In genomic region chr9:136992819-136993369, GRCh38 we compare ENCODE assay signal across 8 cellular contexts. TPM values are rescaled to one million over a fixed set of nuclear protein-coding genes. Genes with fewer than 3 reads are reported as not detected.
A peak's percentile ranks its signal among the peaks of the same experiment; 100 is the strongest.
DNase-seq lines count a peak whose midpoint lies in the region; ATAC-seq, FAIRE-seq and TF ChIP-seq lines count a peak whose summit lies in the region.

No MANE protein-coding gene starts in this region.

- TF ChIP-seq EP300 in H1 (IDR thresholded peaks at IDR 0.05; ENCODE audit: borderline replicate concordance in 1 of 2, low read depth in 2 of 2, low read length in 2 of 2): no peak

- H3K4me2 ChIP-seq in Loucy (ENCODE audit: low read depth, low read length, poor library complexity, severe bottlenecking) (peak overlapping the region; percentile 92), H1 (ENCODE audit: insufficient read depth in 1 of 2, low read depth in 2 of 2, low read length in 2 of 2) (peak overlapping the region; percentile 75 to 82), osteoblast (ENCODE audit: insufficient read depth, low read length) (peak overlapping the region; percentile 93)

- peak; percentile 33; the same call in 1 of the 2 replicates for TF ChIP-seq CTCF in Loucy (conservative IDR thresholded peaks at IDR 0.05; ENCODE audit: low read length)
- TF ChIP-seq CTCF in H1 (IDR thresholded peaks at IDR 0.05; ENCODE audit: control extremely low read depth in 1 of 3, insufficient read depth in 1 of 3, low read depth in 1 of 3, low read length in 3 of 3): no peak
- no peak for TF ChIP-seq CTCF in osteoblast (IDR thresholded peaks at IDR 0.05; ENCODE audit: extremely low read depth, low read depth, low read length)

- no peak overlapping the region for H3K56ac ChIP-seq in H1 (replicated peaks; ENCODE audit: insufficient read length, low read depth, low read length)

- no peaks in the 10 kb centered on the region for H3K9me3 ChIP-seq in CD8-positive, alpha-beta memory T cell (ENCODE audit: low read length)
- H3K9me3 ChIP-seq in Loucy (ENCODE audit: insufficient read depth, low read depth, low read length) (no peaks in the 10 kb centered on the region), H1 (ENCODE audit: insufficient read depth in 2 of 2, low read depth in 1 of 2, low read length in 1 of 2) (peaks cover 6% of the 10 kb centered on the region in 2 experiments; a peak in 2 of 4 replicates), osteoblast (ENCODE audit: low read depth, low read length) (no peaks in the 10 kb centered on the region)

- H4K91ac ChIP-seq in H1 (replicated peaks; ENCODE audit: insufficient read length, low read length): no peak overlapping the region

- H3K14ac ChIP-seq in H1 (ENCODE audit: insufficient read length): no peak overlapping the region

- H3K27ac Mint-ChIP-seq in CD8-positive, alpha-beta memory T cell: peak overlapping the region; percentile 92 to 98 (median 96)

- peak overlapping the region; percentile 65; the same call in 1 of the 2 replicates for H4K8ac ChIP-seq in H1 (ENCODE audit: extremely low read depth, insufficient read depth, low read length)

- H2BK20ac ChIP-seq in H1 (ENCODE audit: low read length): no peak overlapping the region

- ATAC-seq in GM21515 (IDR thresholded peaks at IDR 0.05; ENCODE audit: unreplicated experiment) (no peak), HG03565 (IDR thresholded peaks at IDR 0.05; ENCODE audit: unreplicated experiment) (no peak)

- TF ChIP-seq POLR2A in H1 (IDR thresholded peaks at IDR 0.05; ENCODE audit: control extremely low read depth in 1 of 2, low read depth in 2 of 2, low read length in 2 of 2): no peak

- H2BK120ac ChIP-seq in H1 (replicated peaks; ENCODE audit: low read depth, low read length): no peak overlapping the region

- peak overlapping the region; percentile 88; the same call in 1 of the 2 replicates for H2AFZ ChIP-seq in Loucy (ENCODE audit: low read length)
- H2AFZ ChIP-seq in H1 (ENCODE audit: low read length): no peak overlapping the region
- peak overlapping the region; percentile 68 for H2AFZ ChIP-seq in osteoblast (ENCODE audit: low read length)

- H3K9me3 Mint-ChIP-seq in CD8-positive, alpha-beta memory T cell: no peaks in the 10 kb centered on the region

- H3K23me2 ChIP-seq in H1 (ENCODE audit: low read depth, low read length): peaks cover 17% of the 10 kb centered on the region

- peak overlapping the region; percentile 84 to 95 (median 87) for H3K4me3 Mint-ChIP-seq in CD8-positive, alpha-beta memory T cell

- peaks cover 0 to 1% of the 10 kb centered on the region in 2 donors for H3K27me3 Mint-ChIP-seq in CD8-positive, alpha-beta memory T cell

- H3K9me2 ChIP-seq in Loucy (replicated peaks; ENCODE audit: low read depth, low read length): no peaks in the 10 kb centered on the region

- no peaks in the 10 kb centered on the region for H3F3A ChIP-seq in Loucy (ENCODE audit: low read depth)

- peaks cover 0 to 17% (median 0%) of the 10 kb centered on the region in 3 donors for H3K36me3 Mint-ChIP-seq in CD8-positive, alpha-beta memory T cell

- peak overlapping the region; percentile 44; the same call in 1 of the 2 replicates for H2BK5ac ChIP-seq in H1 (ENCODE audit: low read depth, low read length)

- H3K4ac ChIP-seq in H1 (replicated peaks; ENCODE audit: insufficient read length, low read depth, low read length): no peak overlapping the region

- no peak overlapping the region for H3K18ac ChIP-seq in H1 (ENCODE audit: extremely low read depth, low read length)

- H2BK15ac ChIP-seq in H1 (ENCODE audit: low read length): no peak overlapping the region

- H3K9ac ChIP-seq in Loucy (ENCODE audit: low read depth, low read length, poor library complexity, severe bottlenecking) (peak overlapping the region; percentile 85), H1 (replicated peaks in 1 of 4; ENCODE audit: extremely low read depth in 1 of 4, low read depth in 3 of 4, low read length in 3 of 4) (peak overlapping the region in 1 of 4 experiments; percentile 52; a peak in 4 of 7 replicates)

- CTCF ChIA-PET in CD8-positive, alpha-beta memory T cell (lab: Charles Lee): interaction anchor here (0.8 to 6.7 kb wide), 12 partner anchors 9 to 148 kb away, joined by 3 to 72 read pairs (median 8); partner anchors contain the start of genes ABCA2, C8G, FBXW5 and FUT7
- CTCF ChIA-PET in H1 (lab: Charles Lee; ENCODE audit: partially characterized antibody): interaction anchor here (0.8 to 6.3 kb wide), 14 partner anchors 11 to 223 kb away, joined by 3 to 31 read pairs (median 4); partner anchors contain the start of genes ABCA2, FUT7 and PTGDS

- no peak overlapping the region for H4K5ac ChIP-seq in H1 (ENCODE audit: insufficient read length, low read depth, low read length)

- H3K23ac ChIP-seq in H1 (ENCODE audit: insufficient read length): no peak overlapping the region

- no peak for TF ChIP-seq RAD21 in H1 (IDR thresholded peaks at IDR 0.05 in 1 of 2, conservative IDR thresholded peaks at IDR 0.05 in 1 of 2; ENCODE audit: low read depth in 2 of 2, low read length in 2 of 2)

- no peaks in the 10 kb centered on the region for H3K36me3 ChIP-seq in CD8-positive, alpha-beta memory T cell (ENCODE audit: insufficient read depth, low read length)
- no peaks in the 10 kb centered on the region for H3K36me3 ChIP-seq in Loucy (ENCODE audit: insufficient read depth, low read length)
- peaks cover 0 to 2% (median 0%) of the 10 kb centered on the region in 4 experiments; a peak in 1 of 8 replicates for H3K36me3 ChIP-seq in H1 (ENCODE audit: control insufficient read depth in 2 of 4, insufficient read depth in 4 of 4, low read length in 3 of 4)
- no peaks in the 10 kb centered on the region for H3K36me3 ChIP-seq in osteoblast (ENCODE audit: insufficient read depth, low read length)

- WGBS in H1 (ENCODE audit: extremely low coverage in 1 of 2, insufficient coverage in 1 of 2, insufficient read length in 1 of 2, insufficient replicate concordance in 2 of 2, low coverage in 1 of 2, low lambda C conversion rate in 2 of 2, missing lambda C conversion rate in 1 of 2), 2 experiments: 50% methylated on average over 18 of the region's 18 CpGs; no CpG with 5 or more reads in 1 of the 2 experiments

- H2AK5ac ChIP-seq in H1 (ENCODE audit: low read depth, low read length): no peak overlapping the region

- H3K79me1 ChIP-seq in H1 (ENCODE audit: low read depth, low read length): no peaks in the 10 kb centered on the region

- POLR2A ChIA-PET in CD8-positive, alpha-beta memory T cell (lab: Charles Lee): interaction anchor here (0.8 to 2.6 kb wide), 11 partner anchors 8 to 94 kb away, joined by 3 to 15 read pairs (median 7); partner anchors contain the start of genes C8G, FBXW5, FUT7 and MAN1B1
- POLR2A ChIA-PET in H1 (lab: Charles Lee; ENCODE audit: partially characterized antibody): interaction anchor here (0.7 to 1.7 kb wide), 6 partner anchors 15 to 225 kb away, joined by 3 to 4 read pairs (median 4); no protein-coding TSS in a partner anchor

- no peak overlapping the region for H2BK12ac ChIP-seq in H1 (ENCODE audit: low read depth, low read length)

- no peaks in the 10 kb centered on the region for H3K27me3 ChIP-seq in CD8-positive, alpha-beta memory T cell (ENCODE audit: insufficient read depth, low read length, poor library complexity, severe bottlenecking)
- H3K27me3 ChIP-seq in Loucy (ENCODE audit: insufficient read depth, low read length, poor library complexity, severe bottlenecking) (no peaks in the 10 kb centered on the region), H1 (replicated peaks in 1 of 4; ENCODE audit: control insufficient read depth in 3 of 4, extremely low read depth in 1 of 4, insufficient read depth in 3 of 4, low read length in 3 of 4) (peaks cover 0 to 13% (median 10%) of the 10 kb centered on the region in 4 experiments; a peak in 3 of 7 replicates), osteoblast (ENCODE audit: insufficient read depth, low read length) (no peaks in the 10 kb centered on the region)

- FAIRE-seq in H1 (lab: Jason Lieb, UNC): no peak

- peak overlapping the region; percentile 65 for H3K4me3 ChIP-seq in CD8-positive, alpha-beta memory T cell (ENCODE audit: low read length)
- H3K4me3 ChIP-seq in Loucy (ENCODE audit: low read length, poor library complexity, severe bottlenecking): peak overlapping the region; percentile 89
- H3K4me3 ChIP-seq in H1 (ENCODE audit: extremely low read depth in 1 of 4, insufficient read depth in 2 of 4, low read depth in 3 of 4, low read length in 4 of 4): peak overlapping the region; percentile 46 to 89 (median 74)
- peak overlapping the region; percentile 82 for H3K4me3 ChIP-seq in osteoblast (ENCODE audit: insufficient read depth, low read length)

- no peak for DNase-seq in CD8-positive, alpha-beta memory T cell
- DNase-seq in H1 (ENCODE audit: low read depth in 1 of 2, low spot score in 2 of 2): no peak
- no peak for DNase-seq in osteoblast (ENCODE audit: insufficient read length, low spot score, missing footprints)
- DNase-seq in stimulated activated CD4-positive, alpha-beta T cell treated with anti-CD3 and anti-CD28 coated beads, Interleukin-2, amount 100 ng/mL, for 24 hours: no peak
- no peak for DNase-seq in germinal center (ENCODE audit: low spot score)

- H3K79me2 ChIP-seq in Loucy (ENCODE audit: insufficient read depth, low read length) (peaks cover 18% of the 10 kb centered on the region), H1 (ENCODE audit: control insufficient read depth in 1 of 2, insufficient read depth in 2 of 2, low read length in 2 of 2) (no peaks in the 10 kb centered on the region), osteoblast (ENCODE audit: insufficient read depth, low read length) (peaks cover 10% of the 10 kb centered on the region)

- peak overlapping the region; percentile 83 for H3K27ac ChIP-seq in CD8-positive, alpha-beta memory T cell (ENCODE audit: low read depth, low read length)
- H3K27ac ChIP-seq in H1 (ENCODE audit: low read depth, low read length) (no peak overlapping the region), osteoblast (ENCODE audit: low read depth, low read length) (no peak overlapping the region)

- H3K4me1 Mint-ChIP-seq in CD8-positive, alpha-beta memory T cell: peaks cover 25 to 54% (median 29%) of the 10 kb centered on the region in 3 donors

- H4K20me1 ChIP-seq in Loucy (ENCODE audit: insufficient read depth, low read length, poor library complexity, severe bottlenecking): peaks cover 12% of the 10 kb centered on the region
- H4K20me1 ChIP-seq in H1 (replicated peaks in 1 of 2; ENCODE audit: control insufficient read depth in 1 of 2, insufficient read depth in 2 of 2, low read length in 2 of 2): peaks cover 0 to 2% of the 10 kb centered on the region in 2 experiments
- peaks cover 2% of the 10 kb centered on the region for H4K20me1 ChIP-seq in osteoblast (ENCODE audit: insufficient read depth, low read length)

- H3K4me1 ChIP-seq in CD8-positive, alpha-beta memory T cell (ENCODE audit: insufficient read depth, low read length): peaks cover 35% of the 10 kb centered on the region
- H3K4me1 ChIP-seq in Loucy (ENCODE audit: insufficient read depth, low read length, poor library complexity, severe bottlenecking) (peaks cover 15% of the 10 kb centered on the region), H1 (replicated peaks in 1 of 4; ENCODE audit: control insufficient read depth in 3 of 4, insufficient read depth in 4 of 4, low read length in 3 of 4) (peaks cover 0 to 20% (median 11%) of the 10 kb centered on the region in 4 experiments; a peak in 6 of 7 replicates), osteoblast (ENCODE audit: insufficient read depth, low read length) (peaks cover 34% of the 10 kb centered on the region)

RNA-seq across cellular contexts. Expression of gene PAXX, which starts 0.7 kb away (rescaled TPM):
- total RNA-seq in CD8-positive, alpha-beta memory T cell: 10 to 100 TPM; 78.4 to 82.2 TPM
- polyA plus RNA-seq in CD8-positive, alpha-beta memory T cell: 156 TPM
- 40.8 and 43.4 TPM in 2 replicates for total RNA-seq in H1 (2021; fragmentation: NEBNext Ultra II Directional; extraction: Animal tissue kit (Norgen Biotek cat#: 25700))
- polyA plus RNA-seq in H1 (2011; rRNA removed): 45.9 and 56.8 TPM in 2 replicates
- 44.8 TPM for polyA plus RNA-seq in H1 (2011; cell fraction: cytosol; rRNA removed)
- 87.4 TPM for polyA plus RNA-seq in H1 (2011; cell fraction: nucleus; rRNA removed)
- polyA plus RNA-seq in H1 (2012, experiment 1 of 2): 16.8 to 35.4 TPM (median 32.7 TPM) in 4 replicates
- 35.7 TPM for polyA plus RNA-seq in H1 (2012, experiment 2 of 2)
- 42.4 TPM for polyA plus RNA-seq in H1 (2013, experiment 1 of 2)
- 42.4 TPM for polyA plus RNA-seq in H1 (2013, experiment 2 of 2)
- 1.9 and 2.3 TPM in 2 replicates for polyA minus RNA-seq in H1 (2011; rRNA and poly(A)+ RNA removed)
- 9.8 TPM for polyA minus RNA-seq in H1 (2011; cell fraction: cytosol; rRNA and poly(A)+ RNA removed)
- polyA minus RNA-seq in H1 (2011; cell fraction: nucleus; rRNA and poly(A)+ RNA removed): 24.2 TPM
- total RNA-seq in osteoblast: 13.3 and 16.6 TPM in 2 replicates

RNA-seq across cellular contexts. Expression of gene CLIC3, which starts 3.5 kb away (rescaled TPM):
- total RNA-seq in CD8-positive, alpha-beta memory T cell: 1 to 10 TPM; 3.4 to 4.1 TPM
- 52.1 TPM for polyA plus RNA-seq in CD8-positive, alpha-beta memory T cell
- not detected in 2 replicates for total RNA-seq in H1 (2021; fragmentation: NEBNext Ultra II Directional; extraction: Animal tissue kit (Norgen Biotek cat#: 25700))
- polyA plus RNA-seq in H1 (2011; rRNA removed): 0.12 and 0.33 TPM in 2 replicates
- 0.18 TPM for polyA plus RNA-seq in H1 (2011; cell fraction: cytosol; rRNA removed)
- polyA plus RNA-seq in H1 (2011; cell fraction: nucleus; rRNA removed): 0.17 TPM
- not detected in 4 replicates for polyA plus RNA-seq in H1 (2012, experiment 1 of 2)
- polyA plus RNA-seq in H1 (2012, experiment 2 of 2): 0.26 TPM
- 0.20 TPM for polyA plus RNA-seq in H1 (2013, experiment 1 of 2)
- 0.29 TPM for polyA plus RNA-seq in H1 (2013, experiment 2 of 2)
- not detected in 2 replicates for polyA minus RNA-seq in H1 (2011; rRNA and poly(A)+ RNA removed)
- not detected for polyA minus RNA-seq in H1 (2011; cell fraction: cytosol; rRNA and poly(A)+ RNA removed)
- 1.2 TPM for polyA minus RNA-seq in H1 (2011; cell fraction: nucleus; rRNA and poly(A)+ RNA removed)
- total RNA-seq in osteoblast: 1.5 and 2.5 TPM in 2 replicates

RNA-seq across cellular contexts. Expression of gene LCNL1, which starts 10.1 kb away (rescaled TPM):
- under 1 TPM; 0.20 to 0.22 TPM for total RNA-seq in CD8-positive, alpha-beta memory T cell
- 0.16 TPM for polyA plus RNA-seq in CD8-positive, alpha-beta memory T cell
- 0.15 TPM in 1 of 2 replicates, not detected in the other for total RNA-seq in H1 (2021; fragmentation: NEBNext Ultra II Directional; extraction: Animal tissue kit (Norgen Biotek cat#: 25700))
- 0.11 and 0.35 TPM in 2 replicates for polyA plus RNA-seq in H1 (2011; rRNA removed)
- polyA plus RNA-seq in H1 (2011; cell fraction: cytosol; rRNA removed): 0.21 TPM
- 1.5 TPM for polyA plus RNA-seq in H1 (2011; cell fraction: nucleus; rRNA removed)
- 0.07 TPM in 1 of 4 replicates, not detected in the others for polyA plus RNA-seq in H1 (2012, experiment 1 of 2)
- 0.13 TPM for polyA plus RNA-seq in H1 (2012, experiment 2 of 2)
- polyA plus RNA-seq in H1 (2013, experiment 1 of 2): 0.18 TPM
- 0.06 TPM for polyA plus RNA-seq in H1 (2013, experiment 2 of 2)
- 0.25 TPM in 1 of 2 replicates, not detected in the other for polyA minus RNA-seq in H1 (2011; rRNA and poly(A)+ RNA removed)
- not detected for polyA minus RNA-seq in H1 (2011; cell fraction: cytosol; rRNA and poly(A)+ RNA removed)
- polyA minus RNA-seq in H1 (2011; cell fraction: nucleus; rRNA and poly(A)+ RNA removed): 1.00 TPM
- 4.4 and 5.4 TPM in 2 replicates for total RNA-seq in osteoblast

RNA-seq across cellular contexts. Expression of gene PTGDS, which starts 15.6 kb away (rescaled TPM):
- under 1 TPM; 0.24 to 0.49 TPM for total RNA-seq in CD8-positive, alpha-beta memory T cell
- polyA plus RNA-seq in CD8-positive, alpha-beta memory T cell: 5.5 TPM
- 2.2 and 2.3 TPM in 2 replicates for total RNA-seq in H1 (2021; fragmentation: NEBNext Ultra II Directional; extraction: Animal tissue kit (Norgen Biotek cat#: 25700))
- polyA plus RNA-seq in H1 (2011; rRNA removed): 1.7 and 2.5 TPM in 2 replicates
- polyA plus RNA-seq in H1 (2011; cell fraction: cytosol; rRNA removed): 1.1 TPM
- polyA plus RNA-seq in H1 (2011; cell fraction: nucleus; rRNA removed): 6.2 TPM
- polyA plus RNA-seq in H1 (2012, experiment 1 of 2): 0.66 to 1.3 TPM (median 0.98 TPM) in 4 replicates
- 1.4 TPM for polyA plus RNA-seq in H1 (2012, experiment 2 of 2)
- polyA plus RNA-seq in H1 (2013, experiment 1 of 2): 1.4 TPM
- polyA plus RNA-seq in H1 (2013, experiment 2 of 2): 2.0 TPM
- 0.54 TPM in 1 of 2 replicates, not detected in the other for polyA minus RNA-seq in H1 (2011; rRNA and poly(A)+ RNA removed)
- not detected for polyA minus RNA-seq in H1 (2011; cell fraction: cytosol; rRNA and poly(A)+ RNA removed)
- polyA minus RNA-seq in H1 (2011; cell fraction: nucleus; rRNA and poly(A)+ RNA removed): 1.9 TPM
- total RNA-seq in osteoblast: 37.4 and 57.9 TPM in 2 replicates

RNA-seq across cellular contexts. Expression of gene ABCA2, which starts 35.1 kb away (rescaled TPM):
- total RNA-seq in CD8-positive, alpha-beta memory T cell: 10 to 100 TPM; 15.9 to 20.7 TPM
- polyA plus RNA-seq in CD8-positive, alpha-beta memory T cell: 20.2 TPM
- total RNA-seq in H1 (2021; fragmentation: NEBNext Ultra II Directional; extraction: Animal tissue kit (Norgen Biotek cat#: 25700)): 12.5 and 15.2 TPM in 2 replicates
- polyA plus RNA-seq in H1 (2011; rRNA removed): 14.3 and 21.9 TPM in 2 replicates
- polyA plus RNA-seq in H1 (2011; cell fraction: cytosol; rRNA removed): 14.6 TPM
- polyA plus RNA-seq in H1 (2011; cell fraction: nucleus; rRNA removed): 99.2 TPM
- 8.5 to 19.3 TPM (median 15.7 TPM) in 4 replicates for polyA plus RNA-seq in H1 (2012, experiment 1 of 2)
- 6.9 TPM for polyA plus RNA-seq in H1 (2012, experiment 2 of 2)
- 18.5 TPM for polyA plus RNA-seq in H1 (2013, experiment 1 of 2)
- 14.9 TPM for polyA plus RNA-seq in H1 (2013, experiment 2 of 2)
- 11.5 and 13.8 TPM in 2 replicates for polyA minus RNA-seq in H1 (2011; rRNA and poly(A)+ RNA removed)
- 15.5 TPM for polyA minus RNA-seq in H1 (2011; cell fraction: cytosol; rRNA and poly(A)+ RNA removed)
- 17.1 TPM for polyA minus RNA-seq in H1 (2011; cell fraction: nucleus; rRNA and poly(A)+ RNA removed)
- 19.4 and 20.3 TPM in 2 replicates for total RNA-seq in osteoblast
